1 cellular context compared by ENCODE assay signal in the genomic region with DNA sequence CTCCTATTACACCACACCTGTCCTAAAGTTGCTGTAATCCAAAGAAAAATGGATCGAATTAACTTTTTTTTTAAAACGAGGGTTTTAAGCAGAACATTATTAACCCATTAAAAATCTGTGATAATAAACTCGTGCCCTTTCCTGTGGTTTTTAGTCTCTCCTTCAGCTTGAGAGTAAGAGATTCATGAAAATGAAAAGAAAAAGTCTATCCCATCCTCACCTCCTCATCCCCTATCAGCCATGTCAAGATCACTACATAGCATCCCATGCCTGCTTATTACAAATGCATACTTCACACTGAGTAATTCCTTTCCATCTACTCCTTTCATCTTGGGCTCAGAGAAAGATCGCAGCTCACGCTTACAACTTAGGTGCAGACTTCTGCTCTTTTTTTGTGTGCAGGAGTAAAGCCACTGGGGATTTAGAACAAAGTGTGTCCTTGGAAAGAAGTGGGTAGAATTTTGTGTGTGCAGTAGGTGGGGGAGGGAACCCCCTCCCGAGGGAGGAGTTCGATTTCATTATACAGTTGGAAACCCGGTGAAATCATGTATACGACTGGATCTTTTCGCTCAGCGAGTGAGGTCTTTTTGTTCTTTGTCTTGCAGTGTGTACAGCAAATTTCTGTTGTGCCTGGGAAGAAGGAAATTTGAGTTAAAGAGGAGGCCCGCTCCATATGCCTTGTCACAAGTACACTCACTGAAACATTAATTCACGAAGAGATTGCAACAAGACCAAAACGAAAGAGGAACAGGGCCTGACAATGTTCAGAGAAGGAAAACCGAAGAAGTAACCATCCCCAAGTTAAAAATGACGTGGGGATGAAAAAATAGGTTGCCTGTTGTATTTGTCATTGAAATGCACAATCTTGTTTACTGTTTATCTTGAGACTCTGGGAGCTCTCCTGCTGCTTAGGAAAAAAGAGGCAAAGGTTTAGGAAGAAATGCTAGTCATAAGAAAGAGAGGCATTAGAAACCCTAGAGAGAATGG.
TF ChIP-seq lines count a peak whose summit lies in the region.

No MANE protein-coding gene starts in this region.

TF ChIP-seq in IMR-90, 13 proteins besides CTCF, POLR2A, EP300 and RAD21:
- TF ChIP-seq FOS (IDR thresholded peaks at IDR 0.05; ENCODE audit: low read depth, low read length) = no peak
- TF ChIP-seq, protein P1, sequence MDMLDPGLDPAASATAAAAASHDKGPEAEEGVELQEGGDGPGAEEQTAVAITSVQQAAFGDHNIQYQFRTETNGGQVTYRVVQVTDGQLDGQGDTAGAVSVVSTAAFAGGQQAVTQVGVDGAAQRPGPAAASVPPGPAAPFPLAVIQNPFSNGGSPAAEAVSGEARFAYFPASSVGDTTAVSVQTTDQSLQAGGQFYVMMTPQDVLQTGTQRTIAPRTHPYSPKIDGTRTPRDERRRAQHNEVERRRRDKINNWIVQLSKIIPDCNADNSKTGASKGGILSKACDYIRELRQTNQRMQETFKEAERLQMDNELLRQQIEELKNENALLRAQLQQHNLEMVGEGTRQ (IDR thresholded peaks at IDR 0.05; ENCODE audit: low read depth, low read length) = no peak
- TF ChIP-seq BHLHE40 (IDR thresholded peaks at IDR 0.05; ENCODE audit: low read depth, low read length) = no peak
- TF ChIP-seq CHD1 (IDR thresholded peaks at IDR 0.05; ENCODE audit: low read depth, low read length) = no peak
- no peak for TF ChIP-seq RCOR1 (IDR thresholded peaks at IDR 0.05; ENCODE audit: insufficient replicate concordance, low read length)
- no peak for TF ChIP-seq CEBPB (IDR thresholded peaks at IDR 0.05; ENCODE audit: low read depth, low read length)
- TF ChIP-seq MAFK (IDR thresholded peaks at IDR 0.05; ENCODE audit: low read depth, low read length) = no peak
- TF ChIP-seq RFX5 (IDR thresholded peaks at IDR 0.05; ENCODE audit: low read depth, low read length) = no peak
- TF ChIP-seq NFE2L2 (IDR thresholded peaks at IDR 0.05; ENCODE audit: low read depth, low read length) = no peak
- no peak for TF ChIP-seq SMC3 (IDR thresholded peaks at IDR 0.05; ENCODE audit: low read depth, low read length)
- TF ChIP-seq, protein P2, sequence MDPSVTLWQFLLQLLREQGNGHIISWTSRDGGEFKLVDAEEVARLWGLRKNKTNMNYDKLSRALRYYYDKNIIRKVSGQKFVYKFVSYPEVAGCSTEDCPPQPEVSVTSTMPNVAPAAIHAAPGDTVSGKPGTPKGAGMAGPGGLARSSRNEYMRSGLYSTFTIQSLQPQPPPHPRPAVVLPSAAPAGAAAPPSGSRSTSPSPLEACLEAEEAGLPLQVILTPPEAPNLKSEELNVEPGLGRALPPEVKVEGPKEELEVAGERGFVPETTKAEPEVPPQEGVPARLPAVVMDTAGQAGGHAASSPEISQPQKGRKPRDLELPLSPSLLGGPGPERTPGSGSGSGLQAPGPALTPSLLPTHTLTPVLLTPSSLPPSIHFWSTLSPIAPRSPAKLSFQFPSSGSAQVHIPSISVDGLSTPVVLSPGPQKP (IDR thresholded peaks at IDR 0.05; ENCODE audit: borderline replicate concordance, low read depth, low read length) = no peak
- TF ChIP-seq MAZ (IDR thresholded peaks at IDR 0.05; ENCODE audit: borderline replicate concordance, low read depth, low read length) = no peak
- no peak for TF ChIP-seq MXI1 (IDR thresholded peaks at IDR 0.05; ENCODE audit: borderline replicate concordance, low read depth, low read length)
TF ChIP-seq in IMR-90: peak in this region for 0.
